Comparison of ENCODE assay signal across 2 cellular contexts in genomic region chr11:1777737-1778136, GRCh38.
TF ChIP-seq lines count a peak whose summit lies in the region.

No MANE protein-coding gene starts in this region.

TF ChIP-seq in liver, 16 proteins besides CTCF, POLR2A, EP300 and RAD21:
- TF ChIP-seq ATF3 (IDR thresholded peaks at IDR 0.05) (no peak), JUND (IDR thresholded peaks at IDR 0.05) (no peak), FOXA2 (IDR thresholded peaks at IDR 0.05) (no peak)

TF ChIP-seq in HepG2, 621 proteins besides CTCF, POLR2A, EP300 and RAD21:
- no peak for TF ChIP-seq TBP (CRISPR knock-in tag; IDR thresholded peaks at IDR 0.05)
- no peak for TF ChIP-seq POLR2G (IDR thresholded peaks at IDR 0.05; ENCODE audit: low read depth, low read length)
- TF ChIP-seq CBX1 (IDR thresholded peaks at IDR 0.05; ENCODE audit: low read depth): no peak
- TF ChIP-seq ZNF788 (CRISPR knock-in tag; IDR thresholded peaks at IDR 0.05; ENCODE audit: borderline replicate concordance): no peak
- no peak for TF ChIP-seq XBP1 (CRISPR knock-in tag; IDR thresholded peaks at IDR 0.05)
- no peak for TF ChIP-seq PTBP1 (IDR thresholded peaks at IDR 0.05; ENCODE audit: low read depth, low read length, poor library complexity, severe bottlenecking)
- no peak for TF ChIP-seq ZNF674 (CRISPR knock-in tag; IDR thresholded peaks at IDR 0.05; ENCODE audit: low read depth)
